18 cellular contexts compared by ENCODE assay signal in genomic region chrX:49019599-49020249, GRCh38. TPM values are rescaled to one million over a fixed set of nuclear protein-coding genes. Genes with fewer than 3 reads are reported as not detected.
DNase-seq lines count a peak whose midpoint lies in the region; ATAC-seq, FAIRE-seq and TF ChIP-seq lines count a peak whose summit lies in the region.
"Had no signal": no experiment of that assay in that cellular context is flagged by ENCODE, and none has a peak within 500 bp of the region (broad histone marks: within the 10 kb centered on the region; RNA-seq: fewer than 3 reads in every experiment).

No MANE protein-coding gene starts in this region.

- H3K9me3 Mint-ChIP-seq in astrocyte (ENCODE audit: unreplicated experiment) = no peaks in the 10 kb centered on the region
- H3K9me3 Mint-ChIP-seq: T-cell had no signal

- H3K9me3 ChIP-seq in astrocyte (ENCODE audit: insufficient read depth, low read depth, low read length) = no peaks in the 10 kb centered on the region
- H3K9me3 ChIP-seq in liver (ENCODE audit: control insufficient read depth in 4 of 4, low read length in 3 of 4) = no peaks in the 10 kb centered on the region
- H3K9me3 ChIP-seq in T-helper 17 cell (ENCODE audit: control insufficient read depth, low read length, poor library complexity, severe bottlenecking) = no peaks in the 10 kb centered on the region

- peak; percentile 17 for FAIRE-seq in astrocyte (lab: Jason Lieb, UNC)
- FAIRE-seq: D721Med, H1 had no signal

- H2AFZ ChIP-seq in astrocyte (ENCODE audit: low read depth, low read length) = no peak overlapping the region

- no peaks in the 10 kb centered on the region for H3K27me3 ChIP-seq in astrocyte (ENCODE audit: insufficient read depth, low read length)
- H3K27me3 ChIP-seq in liver (ENCODE audit: control insufficient read depth in 4 of 4, insufficient read depth in 4 of 4, low read length in 3 of 4) = no peaks in the 10 kb centered on the region

- H3K36me3 ChIP-seq in astrocyte (ENCODE audit: insufficient read depth, low read length) = no peaks in the 10 kb centered on the region
- H3K36me3 ChIP-seq in liver (ENCODE audit: control insufficient read depth in 4 of 4, insufficient read depth in 3 of 4, low read depth in 1 of 4, low read length in 3 of 4) = no peaks in the 10 kb centered on the region

- H3K4me1 ChIP-seq in astrocyte (ENCODE audit: insufficient read depth, low read length) (no peaks in the 10 kb centered on the region), liver (ENCODE audit: control insufficient read depth in 4 of 4, insufficient read depth in 4 of 4, low read length in 3 of 4) (peaks cover 0 to 3% (median 0%) of the 10 kb centered on the region in 4 donors)

- TF ChIP-seq RAD21 in liver (IDR thresholded peaks at IDR 0.05) = no peak

- H3K27me3 Mint-ChIP-seq in astrocyte (ENCODE audit: low read depth, unreplicated experiment) = no peaks in the 10 kb centered on the region
- no peaks in the 10 kb centered on the region for H3K27me3 Mint-ChIP-seq in T-helper 17 cell
- H3K27me3 Mint-ChIP-seq: T-cell had no signal

- H3K4me1 Mint-ChIP-seq in astrocyte (ENCODE audit: low read depth, unreplicated experiment) (no peaks in the 10 kb centered on the region), T-helper 17 cell (no peaks in the 10 kb centered on the region)
- H3K4me1 Mint-ChIP-seq: T-cell had no signal

- H4K20me1 ChIP-seq in astrocyte (ENCODE audit: insufficient read depth, low read length) = no peaks in the 10 kb centered on the region

- no peak overlapping the region for H3K4me3 ChIP-seq in astrocyte (ENCODE audit: insufficient read depth, low read depth, low read length)
- no peak overlapping the region for H3K4me3 ChIP-seq in liver (ENCODE audit: low read depth in 1 of 3, low read length in 3 of 3)

- no peak overlapping the region for H3K9ac ChIP-seq in astrocyte (ENCODE audit: low read length)
- no peak overlapping the region for H3K9ac ChIP-seq in liver (ENCODE audit: low read depth in 1 of 2, low read length in 2 of 2)
- H3K9ac ChIP-seq: KMS-11 had no signal

- H3K27ac ChIP-seq in astrocyte (ENCODE audit: low read depth, low read length) = no peak overlapping the region
- H3K27ac ChIP-seq in liver (ENCODE audit: low read depth in 1 of 2, low read length in 2 of 2) = peak overlapping the region; percentile 61 to 91
- H3K27ac ChIP-seq: KMS-11 had no signal

- H3K4me3 Mint-ChIP-seq in astrocyte (ENCODE audit: unreplicated experiment) = no peak overlapping the region
- H3K4me3 Mint-ChIP-seq in T-helper 17 cell = no peak overlapping the region
- H3K4me3 Mint-ChIP-seq: T-cell had no signal

- no peak for TF ChIP-seq CTCF in astrocyte (IDR thresholded peaks at IDR 0.05; ENCODE audit: insufficient read depth, low read depth, low read length)
- no peak for TF ChIP-seq CTCF in liver (IDR thresholded peaks at IDR 0.05; ENCODE audit: low read depth, low read length, missing input control)

- H3K4me2 ChIP-seq in astrocyte (ENCODE audit: low read length) = no peak overlapping the region
- H3K4me2 ChIP-seq: KMS-11 had no signal

- no peaks in the 10 kb centered on the region for H3K79me2 ChIP-seq in astrocyte (ENCODE audit: insufficient read depth, low read length)

- DNase-seq in MV-4-11 (lab: John Stamatoyannopoulos, UW) = peak; percentile 65
- DNase-seq in astrocyte (ENCODE audit: low read depth) = no peak
- DNase-seq in T-helper 17 cell = no peak
- DNase-seq: ACHN, C1 segment of cervical spinal cord, NCI-H1092, NCI-H146, NCI-H2081 treated with DMSO at 0.1 percent for 48 hours, NCI-H446 treated with DMSO at 0.1 percent for 48 hours, SHP77, T-cell had no signal

- WGBS in liver = 31% methylated on average over 7 of the region's 7 CpGs

- H3K27ac Mint-ChIP-seq in astrocyte (ENCODE audit: unreplicated experiment) (no peak overlapping the region), T-helper 17 cell (no peak overlapping the region)
- H3K27ac Mint-ChIP-seq: T-cell had no signal

- ATAC-seq in T-helper 17 cell (no peak), HG02970 (IDR thresholded peaks at IDR 0.05; ENCODE audit: low FRiP score, unreplicated experiment) (no peak), HG03378 (IDR thresholded peaks at IDR 0.05; ENCODE audit: unreplicated experiment) (no peak)
- ATAC-seq: SK-N-SH treated with all-trans-retinoic acid at 6 μM for 48 hours, T-cell had no signal

- H3K36me3 Mint-ChIP-seq in astrocyte (ENCODE audit: low read depth, unreplicated experiment) = no peaks in the 10 kb centered on the region
- no peaks in the 10 kb centered on the region for H3K36me3 Mint-ChIP-seq in T-helper 17 cell (ENCODE audit: low read depth)
- H3K36me3 Mint-ChIP-seq: T-cell had no signal

TF ChIP-seq in liver, 16 proteins besides CTCF, POLR2A, EP300 and RAD21:
- TF ChIP-seq HNF4A (conservative IDR thresholded peaks at IDR 0.05) (peak; percentile 61 to 65), TAF1 (conservative IDR thresholded peaks at IDR 0.05) (no peak), HNF4G (IDR thresholded peaks at IDR 0.05) (peak; percentile 25), YY1 (IDR thresholded peaks at IDR 0.05) (peak; percentile 64), JUND (IDR thresholded peaks at IDR 0.05) (peak; percentile 31 to 37), SP1 (IDR thresholded peaks at IDR 0.05) (peak; percentile 69), FOXA2 (IDR thresholded peaks at IDR 0.05) (peak; percentile 7), RXRA (IDR thresholded peaks at IDR 0.05) (peak; percentile 65 to 72), FOXA1 (IDR thresholded peaks at IDR 0.05) (no peak), MAX (IDR thresholded peaks at IDR 0.05) (no peak), NR2F2 (IDR thresholded peaks at IDR 0.05) (peak; percentile 52), ATF3 (IDR thresholded peaks at IDR 0.05) (peak; percentile 58), GABPA (IDR thresholded peaks at IDR 0.05 in 1 of 2, conservative IDR thresholded peaks at IDR 0.05 in 1 of 2) (no peak), EGR1 (IDR thresholded peaks at IDR 0.05; ENCODE audit: low read depth in 2 of 2) (no peak), REST (IDR thresholded peaks at IDR 0.05) (no peak)
- TF ChIP-seq, protein P1, sequence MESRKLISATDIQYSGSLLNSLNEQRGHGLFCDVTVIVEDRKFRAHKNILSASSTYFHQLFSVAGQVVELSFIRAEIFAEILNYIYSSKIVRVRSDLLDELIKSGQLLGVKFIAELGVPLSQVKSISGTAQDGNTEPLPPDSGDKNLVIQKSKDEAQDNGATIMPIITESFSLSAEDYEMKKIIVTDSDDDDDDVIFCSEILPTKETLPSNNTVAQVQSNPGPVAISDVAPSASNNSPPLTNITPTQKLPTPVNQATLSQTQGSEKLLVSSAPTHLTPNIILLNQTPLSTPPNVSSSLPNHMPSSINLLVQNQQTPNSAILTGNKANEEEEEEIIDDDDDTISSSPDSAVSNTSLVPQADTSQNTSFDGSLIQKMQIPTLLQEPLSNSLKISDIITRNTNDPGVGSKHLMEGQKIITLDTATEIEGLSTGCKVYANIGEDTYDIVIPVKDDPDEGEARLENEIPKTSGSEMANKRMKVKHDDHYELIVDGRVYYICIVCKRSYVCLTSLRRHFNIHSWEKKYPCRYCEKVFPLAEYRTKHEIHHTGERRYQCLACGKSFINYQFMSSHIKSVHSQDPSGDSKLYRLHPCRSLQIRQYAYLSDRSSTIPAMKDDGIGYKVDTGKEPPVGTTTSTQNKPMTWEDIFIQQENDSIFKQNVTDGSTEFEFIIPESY (IDR thresholded peaks at IDR 0.05) = no peak

RNA-seq across cellular contexts. Expression of gene GRIPAP1, which starts 17.7 kb away (rescaled TPM):
- total RNA-seq in astrocyte = 41.7 and 43.4 TPM in 2 replicates
- total RNA-seq in liver = 10 to 100 TPM; 14.1 to 21.3 TPM
- 10 to 100 TPM; 15.4 to 17.3 TPM for polyA plus RNA-seq in liver
- total RNA-seq in T-helper 17 cell = 100 to 1,000 TPM; 107 to 123 TPM

RNA-seq across cellular contexts. Expression of gene TFE3, which starts 23.4 kb away (rescaled TPM):
- 46.5 and 53.4 TPM in 2 replicates for total RNA-seq in astrocyte
- total RNA-seq in liver = 10 to 100 TPM in 1 of 2 donors, 1 to 10 TPM in 1; 9.5 to 17.1 TPM
- 10 to 100 TPM in 1 of 2 donors, 1 to 10 TPM in 1; 8.6 to 22.4 TPM for polyA plus RNA-seq in liver
- total RNA-seq in T-helper 17 cell = 10 to 100 TPM; 38.9 to 46.4 TPM

RNA-seq across cellular contexts. Expression of gene CCDC120, which starts 39.1 kb away (rescaled TPM):
- total RNA-seq in astrocyte (6.3 and 8.2 TPM in 2 replicates), liver (1 to 10 TPM; 1.0 to 1.9 TPM), T-helper 17 cell (10 to 100 TPM; 10.8 to 11.8 TPM)
- 1 to 10 TPM; 1.3 to 3.4 TPM for polyA plus RNA-seq in liver

RNA-seq across cellular contexts. Expression of gene KCND1, which starts 48.1 kb away (rescaled TPM):
- total RNA-seq in astrocyte (5.2 and 5.6 TPM in 2 replicates), liver (1 to 10 TPM in 1 of 2 donors, under 1 TPM in 1; 0.28 to 1.1 TPM), T-helper 17 cell (1 to 10 TPM; 2.2 to 3.2 TPM)
- under 1 TPM; 0.17 to 0.28 TPM for polyA plus RNA-seq in liver

RNA-seq across cellular contexts. Expression of gene PRAF2, which starts 54.1 kb away (rescaled TPM):
- 44.4 and 52.8 TPM in 2 replicates for total RNA-seq in astrocyte
- total RNA-seq in liver = 1 to 10 TPM; 1.4 to 2.1 TPM
- polyA plus RNA-seq in liver = 1 to 10 TPM; 5.7 to 8.2 TPM
- 10 to 100 TPM; 18.8 to 20.6 TPM for total RNA-seq in T-helper 17 cell
